14 cellular contexts compared by ENCODE assay signal in genomic region chr22:45549739-45550138, GRCh38. TPM values are rescaled to one million over a fixed set of nuclear protein-coding genes. Genes with fewer than 3 reads are reported as not detected.
DNase-seq lines count a peak whose midpoint lies in the region; ATAC-seq and TF ChIP-seq lines count a peak whose summit lies in the region.
"Had no signal": no experiment of that assay in that cellular context is flagged by ENCODE, and none has a peak within 500 bp of the region (broad histone marks: within the 10 kb centered on the region; RNA-seq: fewer than 3 reads in every experiment).

No MANE protein-coding gene starts in this region.

- H3K4me3 ChIP-seq in Peyer's patch: no peak overlapping the region
- H3K4me3 ChIP-seq in rectal smooth muscle tissue (ENCODE audit: low read length): no peak overlapping the region

- TF ChIP-seq POLR2A in Peyer's patch (IDR thresholded peaks at IDR 0.05): no peak

- H3K36me3 ChIP-seq in Peyer's patch: no peaks in the 10 kb centered on the region
- H3K36me3 ChIP-seq in rectal smooth muscle tissue (ENCODE audit: control insufficient read depth, insufficient read depth, low read length): no peaks in the 10 kb centered on the region

- peak; percentile 23 for ATAC-seq in foreskin keratinocyte

- TF ChIP-seq CTCF in Peyer's patch (IDR thresholded peaks at IDR 0.05) (no peak), foreskin keratinocyte (conservative IDR thresholded peaks at IDR 0.05) (peak; percentile 23)

- no peaks in the 10 kb centered on the region for H3K9me3 ChIP-seq in Peyer's patch

- H3K27ac ChIP-seq in Peyer's patch (peak overlapping the region; percentile 51 to 83 (median 66)), foreskin keratinocyte (peak overlapping the region; percentile 94), rectal smooth muscle tissue (ENCODE audit: low read depth, low read length) (peak overlapping the region; percentile 68)

- DNase-seq in AG08395 (ENCODE audit: low spot score) (peak; percentile 18), Peyer's patch (no peak), foreskin keratinocyte (peak in 1 of 2 donors; percentile 46), NCI-H526 (lab: John Stamatoyannopoulos, UW) (no peak), H4 (ENCODE audit: low spot score) (no peak), NCI-H524 (lab: John Stamatoyannopoulos, UW) (no peak)
- no peak for DNase-seq in stimulated activated CD4-positive, alpha-beta T cell treated with anti-CD3 and anti-CD28 coated beads, Interleukin-4, amount 100 ng/mL, for 1 hour
- DNase-seq: activated CD4-positive, CD25-positive, alpha-beta regulatory T cell treated with anti-CD3 and anti-CD28 coated beads, Interleukin-2, amount 50 U/mL, for 72 hours; activated naive CD8-positive, alpha-beta T cell treated with anti-CD3 and anti-CD28 coated beads, Interleukin-2, amount 10 ng/mL, durations not matched to agents 7 days and 5 days; DMS79 treated with DMSO at 0.1 percent for 48 hours; kidney glomerular epithelial cell; NCI-H2081; stimulated activated CD4-positive, alpha-beta T cell treated with anti-CD3 and anti-CD28 coated beads, Interleukin-12 subunit alpha, Interleukin-12 subunit beta, amount 100 ng/mL, for 4 hours had no signal

- H3K27me3 ChIP-seq in Peyer's patch (no peaks in the 10 kb centered on the region), foreskin keratinocyte (no peaks in the 10 kb centered on the region), rectal smooth muscle tissue (ENCODE audit: control insufficient read depth, insufficient read depth, low read length) (no peaks in the 10 kb centered on the region)

- H3K9ac ChIP-seq in rectal smooth muscle tissue (ENCODE audit: low read length): no peak overlapping the region

- peaks cover 0 to 45% (median 0%) of the 10 kb centered on the region in 4 donors for H3K4me1 ChIP-seq in Peyer's patch
- peaks cover 12% of the 10 kb centered on the region for H3K4me1 ChIP-seq in foreskin keratinocyte
- H3K4me1 ChIP-seq in rectal smooth muscle tissue (ENCODE audit: control insufficient read depth, insufficient read depth, low read length): peaks cover 32% of the 10 kb centered on the region

RNA-seq across cellular contexts. Expression of gene FBLN1, which starts 47.1 kb away (rescaled TPM):
- 100 to 1,000 TPM in 3 of 4 donors, 10 to 100 TPM in 1; 29.8 to 162 (median 136) TPM for total RNA-seq in Peyer's patch
- total RNA-seq in foreskin keratinocyte: 31.9 and 44.6 TPM in 2 replicates
- polyA plus RNA-seq in foreskin keratinocyte: 41.0 and 59.2 TPM in 2 replicates
- total RNA-seq in H4 (2014; rRNA removed; shearing (Covaris generic)): 0.37 and 1.0 TPM in 2 replicates
- total RNA-seq: activated naive CD8-positive, alpha-beta T cell treated with anti-CD3 and anti-CD28 coated beads, Interleukin-2, amount 10 ng/mL, durations not matched to agents 7 days and 5 days had no signal

Comparison
In these comparisons a context has a peak if more than half of its experiments do, and no peak if none do; other contexts are left out.
1. RNA of gene FBLN1, which starts 47.1 kb away (total RNA-seq): 29.8 to 162 TPM in Peyer's patch and 31.9 to 44.6 TPM in foreskin keratinocyte; 0.37 to 1.0 TPM in H4; every median in the first group is over 10 times any median in the second.
2. Peak in every context shown above with its lines, with median percentiles within 50 percentile points of each other: H3K27ac ChIP-seq.